8 cellular contexts compared by ENCODE assay signal in the genomic region with DNA sequence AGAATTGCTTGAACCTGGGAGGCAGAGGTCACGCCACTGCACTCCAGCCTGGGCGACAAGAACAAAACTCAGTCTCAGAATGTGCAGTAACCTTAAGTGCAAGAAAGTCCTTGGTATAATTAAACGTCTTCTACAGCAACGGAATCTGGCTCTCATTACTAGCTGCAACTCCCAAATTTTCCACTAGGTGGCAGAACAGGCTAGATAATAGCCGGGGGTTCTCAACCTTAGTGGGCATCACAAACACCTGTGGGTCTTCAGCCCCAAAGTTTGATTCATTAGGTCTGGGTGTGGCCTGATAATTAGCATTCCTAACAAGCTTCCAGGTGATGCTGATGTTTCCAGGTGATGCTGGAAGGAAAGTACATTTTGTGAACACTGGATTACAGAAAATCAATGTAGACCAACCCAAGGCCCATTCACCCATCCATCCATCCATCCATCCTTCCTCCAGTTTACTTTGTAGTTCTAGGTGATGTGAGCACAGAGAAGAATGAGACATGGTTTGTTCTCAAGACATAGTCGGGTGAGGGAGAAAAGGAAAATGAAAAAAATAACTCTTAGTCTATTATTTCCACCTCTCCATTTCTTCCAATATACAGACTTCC. TPM values are rescaled to one million over a fixed set of nuclear protein-coding genes. Genes with fewer than 3 reads are reported as not detected.
A peak's percentile ranks its signal among the peaks of the same experiment; 100 is the strongest.
DNase-seq lines count a peak whose midpoint lies in the region; ATAC-seq and TF ChIP-seq lines count a peak whose summit lies in the region.

No MANE protein-coding gene starts in this region.

- intact Hi-C loops in vagina (cut with DNase I), result no loop called here

- no peak for TF ChIP-seq EP300 in gastroesophageal sphincter (IDR thresholded peaks at IDR 0.05)

- no peak overlapping the region for H2AFZ ChIP-seq in trophoblast cell (ENCODE audit: insufficient read depth, low read length, poor library complexity)

- peak; percentile 88 for TF ChIP-seq CTCF in RWPE2 (IDR thresholded peaks at IDR 0.05; ENCODE audit: poor library complexity, severe bottlenecking)
- peak; percentile 86 to 89 (median 88) for TF ChIP-seq CTCF in gastroesophageal sphincter (IDR thresholded peaks at IDR 0.05)
- TF ChIP-seq CTCF in vagina (IDR thresholded peaks at IDR 0.05), result peak; percentile 84 to 94 (median 87)

- no peak overlapping the region for H3K4me3 ChIP-seq in RWPE2 (ENCODE audit: severe bottlenecking)
- H3K4me3 ChIP-seq in gastroesophageal sphincter, result no peak overlapping the region
- no peak overlapping the region for H3K4me3 ChIP-seq in trophoblast cell (ENCODE audit: low read depth, low read length)
- no peak overlapping the region for H3K4me3 ChIP-seq in vagina

- no peak overlapping the region for H3K4ac ChIP-seq in trophoblast cell (ENCODE audit: low read depth, low read length)

- H3K4me1 ChIP-seq in RWPE2 (ENCODE audit: insufficient read depth, poor library complexity, severe bottlenecking) (no peaks in the 10 kb centered on the region), gastroesophageal sphincter (peaks cover 0 to 12% (median 0%) of the 10 kb centered on the region in 3 donors), trophoblast cell (ENCODE audit: control insufficient read depth in 1 of 2, insufficient read depth in 2 of 2, low read length in 2 of 2) (no peaks in the 10 kb centered on the region), vagina (no peaks in the 10 kb centered on the region)

- 5 to 29% methylated on average over 3 to 5 of the region's 6 CpGs for WGBS in gastroesophageal sphincter (ENCODE audit: low coverage in 1 of 2), 2 donors
- no CpG with 5 or more reads among the region's 6 CpGs for WGBS in trophoblast cell (ENCODE audit: extremely low coverage, insufficient coverage, insufficient read length)

- ATAC-seq in RWPE2 (ENCODE audit: low read depth), result peak; percentile 55
- ATAC-seq in gastroesophageal sphincter, result no peak

- no peak overlapping the region for H3K4me2 ChIP-seq in trophoblast cell (ENCODE audit: low read length)

- H2BK120ac ChIP-seq in trophoblast cell (ENCODE audit: insufficient read depth, low read length, poor library complexity), result no peak overlapping the region

- H3K36me3 ChIP-seq in RWPE2 (ENCODE audit: low read depth), result peaks cover 11% of the 10 kb centered on the region
- peaks cover 0 to 24% of the 10 kb centered on the region in 2 donors for H3K36me3 ChIP-seq in gastroesophageal sphincter
- peaks cover 0 to 4% of the 10 kb centered on the region in 2 experiments for H3K36me3 ChIP-seq in trophoblast cell (ENCODE audit: control insufficient read depth in 1 of 2, insufficient read depth in 2 of 2, low read length in 2 of 2)
- H3K36me3 ChIP-seq in vagina, result no peaks in the 10 kb centered on the region

- no peak for TF ChIP-seq POLR2A in gastroesophageal sphincter (IDR thresholded peaks at IDR 0.05)
- TF ChIP-seq POLR2A in vagina (IDR thresholded peaks at IDR 0.05), result no peak

- H3K27me3 ChIP-seq in RWPE2 (ENCODE audit: insufficient read depth, poor library complexity, severe bottlenecking) (no peaks in the 10 kb centered on the region), gastroesophageal sphincter (no peaks in the 10 kb centered on the region), trophoblast cell (ENCODE audit: insufficient read depth, low read length) (no peaks in the 10 kb centered on the region), vagina (no peaks in the 10 kb centered on the region)

- no peaks in the 10 kb centered on the region for H3K79me2 ChIP-seq in trophoblast cell (ENCODE audit: control insufficient read depth, insufficient read depth, low read length, poor library complexity)

- DNase-seq in NK-92 treated with Interleukin-12 subunit alpha and Interleukin-12 subunit beta, amount 100 ng/mL, for 24 hours (lab: John Stamatoyannopoulos, UW), result peak; percentile 1
- DNase-seq in NK-92 (lab: John Stamatoyannopoulos, UW; ENCODE audit: unreplicated experiment) (no peak), HT1080 (ENCODE audit: low read depth) (peak; percentile 40), RWPE2 (ENCODE audit: low spot score) (no peak), trophoblast cell (peak; percentile 47 to 88), vagina (ENCODE audit: extremely low spot score in 2 of 2) (no peak)
- DNase-seq in activated effector memory CD4-positive, alpha-beta T cell treated with Interleukin-2 at 50 U/mL for 16 hours, result peak; percentile 36

- H2AK5ac ChIP-seq in trophoblast cell (ENCODE audit: low read length), result no peak overlapping the region

- no peak overlapping the region for H3K18ac ChIP-seq in trophoblast cell (ENCODE audit: low read length)

- H3K9ac ChIP-seq in trophoblast cell (ENCODE audit: low read length), result no peak overlapping the region

- no peak overlapping the region for H4K12ac ChIP-seq in trophoblast cell (ENCODE audit: low read depth, low read length)

- no peak overlapping the region for H3K23ac ChIP-seq in trophoblast cell (ENCODE audit: low read length)

- H2BK5ac ChIP-seq in trophoblast cell (ENCODE audit: low read depth, low read length, poor library complexity), result no peak overlapping the region

- no peak overlapping the region for H4K91ac ChIP-seq in trophoblast cell (ENCODE audit: low read depth, low read length)

- H3K14ac ChIP-seq in trophoblast cell (ENCODE audit: low read length), result no peak overlapping the region

- H3K79me1 ChIP-seq in trophoblast cell (ENCODE audit: low read length), result no peaks in the 10 kb centered on the region

- H2BK12ac ChIP-seq in trophoblast cell (ENCODE audit: low read length), result no peak overlapping the region

- no peak overlapping the region for H4K8ac ChIP-seq in trophoblast cell (ENCODE audit: low read depth, low read length)

- H3K9me3 ChIP-seq in RWPE2 (ENCODE audit: severe bottlenecking), result no peaks in the 10 kb centered on the region
- no peaks in the 10 kb centered on the region for H3K9me3 ChIP-seq in gastroesophageal sphincter
- no peaks in the 10 kb centered on the region for H3K9me3 ChIP-seq in trophoblast cell (ENCODE audit: insufficient read depth, low read depth, low read length)
- H3K9me3 ChIP-seq in vagina, result no peaks in the 10 kb centered on the region

- H3K27ac ChIP-seq in RWPE2 (ENCODE audit: poor library complexity, severe bottlenecking) (no peak overlapping the region), gastroesophageal sphincter (no peak overlapping the region), trophoblast cell (ENCODE audit: low read depth, low read length) (no peak overlapping the region), vagina (no peak overlapping the region)

RNA-seq across cellular contexts. Expression of gene FBXW2, which starts 37.3 kb away (rescaled TPM):
- 24.1 and 67.1 TPM in 2 replicates for total RNA-seq in HT1080 (2014; rRNA removed; shearing (Covaris generic))
- 45.8 and 51.2 TPM in 2 replicates for polyA plus RNA-seq in HT1080 (2015; cell fraction: cytosol; rRNA removed)
- 50.8 and 51.8 TPM in 2 replicates for polyA plus RNA-seq in HT1080 (2015; cell fraction: nucleus; rRNA removed)
- total RNA-seq in gastroesophageal sphincter, result 10 to 100 TPM; 41.8 to 57.1 (median 50.0) TPM
- polyA plus RNA-seq in trophoblast cell (2013), result 25.9 and 26.1 TPM in 2 replicates
- total RNA-seq in vagina, result 33.1 TPM

RNA-seq across cellular contexts. Expression of gene MEGF9, which starts 41.7 kb away (rescaled TPM):
- total RNA-seq in HT1080 (2014; rRNA removed; shearing (Covaris generic)), result 3.4 and 4.6 TPM in 2 replicates
- polyA plus RNA-seq in HT1080 (2015; cell fraction: cytosol; rRNA removed), result 3.1 and 4.3 TPM in 2 replicates
- polyA plus RNA-seq in HT1080 (2015; cell fraction: nucleus; rRNA removed), result 1.7 and 1.9 TPM in 2 replicates
- 10 to 100 TPM; 19.7 to 24.7 (median 21.5) TPM for total RNA-seq in gastroesophageal sphincter
- 3.9 and 4.1 TPM in 2 replicates for polyA plus RNA-seq in trophoblast cell (2013)
- 17.7 TPM for total RNA-seq in vagina

Comparison
In these comparisons a context has a peak if more than half of its experiments do, and no peak if none do; other contexts are left out.
1. DNase-seq: peak in NK-92 treated with Interleukin-12 subunit alpha and Interleukin-12 subunit beta, amount 100 ng/mL, for 24 hours (single experiment), HT1080 (single experiment), activated effector memory CD4-positive, alpha-beta T cell treated with Interleukin-2 at 50 U/mL for 16 hours (single experiment) and trophoblast cell (2 of 2); none in NK-92 (single experiment), RWPE2 (single experiment) and vagina (0 of 2).
2. Peak in every context shown above with its lines, with median percentiles within 50 percentile points of each other: CTCF ChIP-seq.